1 cellular context compared by ENCODE assay signal in genomic region chr19:48321622-48322591, GRCh38.
A peak's percentile ranks its signal among the peaks of the same experiment; 100 is the strongest.
TF ChIP-seq lines count a peak whose summit lies in the region.

No MANE protein-coding gene starts in this region.

TF ChIP-seq in WTC11, 78 proteins besides CTCF, POLR2A, EP300 and RAD21 (continued from another document):
- peak; percentile 66; the same call in 1 of the 2 replicates for TF ChIP-seq FOXP4 (CRISPR knock-in tag; IDR thresholded peaks at IDR 0.05)
- TF ChIP-seq, protein P1, sequence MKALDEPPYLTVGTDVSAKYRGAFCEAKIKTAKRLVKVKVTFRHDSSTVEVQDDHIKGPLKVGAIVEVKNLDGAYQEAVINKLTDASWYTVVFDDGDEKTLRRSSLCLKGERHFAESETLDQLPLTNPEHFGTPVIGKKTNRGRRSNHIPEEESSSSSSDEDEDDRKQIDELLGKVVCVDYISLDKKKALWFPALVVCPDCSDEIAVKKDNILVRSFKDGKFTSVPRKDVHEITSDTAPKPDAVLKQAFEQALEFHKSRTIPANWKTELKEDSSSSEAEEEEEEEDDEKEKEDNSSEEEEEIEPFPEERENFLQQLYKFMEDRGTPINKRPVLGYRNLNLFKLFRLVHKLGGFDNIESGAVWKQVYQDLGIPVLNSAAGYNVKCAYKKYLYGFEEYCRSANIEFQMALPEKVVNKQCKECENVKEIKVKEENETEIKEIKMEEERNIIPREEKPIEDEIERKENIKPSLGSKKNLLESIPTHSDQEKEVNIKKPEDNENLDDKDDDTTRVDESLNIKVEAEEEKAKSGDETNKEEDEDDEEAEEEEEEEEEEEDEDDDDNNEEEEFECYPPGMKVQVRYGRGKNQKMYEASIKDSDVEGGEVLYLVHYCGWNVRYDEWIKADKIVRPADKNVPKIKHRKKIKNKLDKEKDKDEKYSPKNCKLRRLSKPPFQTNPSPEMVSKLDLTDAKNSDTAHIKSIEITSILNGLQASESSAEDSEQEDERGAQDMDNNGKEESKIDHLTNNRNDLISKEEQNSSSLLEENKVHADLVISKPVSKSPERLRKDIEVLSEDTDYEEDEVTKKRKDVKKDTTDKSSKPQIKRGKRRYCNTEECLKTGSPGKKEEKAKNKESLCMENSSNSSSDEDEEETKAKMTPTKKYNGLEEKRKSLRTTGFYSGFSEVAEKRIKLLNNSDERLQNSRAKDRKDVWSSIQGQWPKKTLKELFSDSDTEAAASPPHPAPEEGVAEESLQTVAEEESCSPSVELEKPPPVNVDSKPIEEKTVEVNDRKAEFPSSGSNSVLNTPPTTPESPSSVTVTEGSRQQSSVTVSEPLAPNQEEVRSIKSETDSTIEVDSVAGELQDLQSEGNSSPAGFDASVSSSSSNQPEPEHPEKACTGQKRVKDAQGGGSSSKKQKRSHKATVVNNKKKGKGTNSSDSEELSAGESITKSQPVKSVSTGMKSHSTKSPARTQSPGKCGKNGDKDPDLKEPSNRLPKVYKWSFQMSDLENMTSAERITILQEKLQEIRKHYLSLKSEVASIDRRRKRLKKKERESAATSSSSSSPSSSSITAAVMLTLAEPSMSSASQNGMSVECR (CRISPR knock-in tag; IDR thresholded peaks at IDR 0.05; ENCODE audit: borderline replicate concordance): peak; percentile 62
- peak; percentile 13; the same call in 1 of the 2 replicates for TF ChIP-seq ESRRA (CRISPR knock-in tag; IDR thresholded peaks at IDR 0.05; ENCODE audit: borderline replicate concordance)
- TF ChIP-seq EMX1 (CRISPR knock-in tag; IDR thresholded peaks at IDR 0.05): no peak
- no peak for TF ChIP-seq ZNF121 (CRISPR knock-in tag; IDR thresholded peaks at IDR 0.05)
- TF ChIP-seq GRHL2 (CRISPR knock-in tag; IDR thresholded peaks at IDR 0.05; ENCODE audit: insufficient replicate concordance, severe bottlenecking): no peak
- no peak for TF ChIP-seq RORB (CRISPR knock-in tag; IDR thresholded peaks at IDR 0.05)
- TF ChIP-seq, protein P2, sequence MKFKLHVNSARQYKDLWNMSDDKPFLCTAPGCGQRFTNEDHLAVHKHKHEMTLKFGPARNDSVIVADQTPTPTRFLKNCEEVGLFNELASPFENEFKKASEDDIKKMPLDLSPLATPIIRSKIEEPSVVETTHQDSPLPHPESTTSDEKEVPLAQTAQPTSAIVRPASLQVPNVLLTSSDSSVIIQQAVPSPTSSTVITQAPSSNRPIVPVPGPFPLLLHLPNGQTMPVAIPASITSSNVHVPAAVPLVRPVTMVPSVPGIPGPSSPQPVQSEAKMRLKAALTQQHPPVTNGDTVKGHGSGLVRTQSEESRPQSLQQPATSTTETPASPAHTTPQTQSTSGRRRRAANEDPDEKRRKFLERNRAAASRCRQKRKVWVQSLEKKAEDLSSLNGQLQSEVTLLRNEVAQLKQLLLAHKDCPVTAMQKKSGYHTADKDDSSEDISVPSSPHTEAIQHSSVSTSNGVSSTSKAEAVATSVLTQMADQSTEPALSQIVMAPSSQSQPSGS (CRISPR knock-in tag; IDR thresholded peaks at IDR 0.05; ENCODE audit: borderline replicate concordance, low read depth): no peak
- TF ChIP-seq ZNF671 (CRISPR knock-in tag; IDR thresholded peaks at IDR 0.05): no peak
- TF ChIP-seq, protein P3, sequence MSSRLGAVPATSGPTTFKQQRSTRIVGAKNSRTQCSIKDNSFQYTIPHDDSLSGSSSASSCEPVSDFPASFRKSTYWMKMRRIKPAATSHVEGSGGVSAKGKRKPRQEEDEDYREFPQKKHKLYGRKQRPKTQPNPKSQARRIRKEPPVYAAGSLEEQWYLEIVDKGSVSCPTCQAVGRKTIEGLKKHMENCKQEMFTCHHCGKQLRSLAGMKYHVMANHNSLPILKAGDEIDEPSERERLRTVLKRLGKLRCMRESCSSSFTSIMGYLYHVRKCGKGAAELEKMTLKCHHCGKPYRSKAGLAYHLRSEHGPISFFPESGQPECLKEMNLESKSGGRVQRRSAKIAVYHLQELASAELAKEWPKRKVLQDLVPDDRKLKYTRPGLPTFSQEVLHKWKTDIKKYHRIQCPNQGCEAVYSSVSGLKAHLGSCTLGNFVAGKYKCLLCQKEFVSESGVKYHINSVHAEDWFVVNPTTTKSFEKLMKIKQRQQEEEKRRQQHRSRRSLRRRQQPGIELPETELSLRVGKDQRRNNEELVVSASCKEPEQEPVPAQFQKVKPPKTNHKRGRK (CRISPR knock-in tag; IDR thresholded peaks at IDR 0.05; ENCODE audit: borderline replicate concordance): no peak
- no peak for TF ChIP-seq ZNF219 (CRISPR knock-in tag; IDR thresholded peaks at IDR 0.05; ENCODE audit: borderline replicate concordance)
- TF ChIP-seq ZNF232 (CRISPR knock-in tag; IDR thresholded peaks at IDR 0.05): peak; percentile 6; the same call in 1 of the 2 replicates
- no peak for TF ChIP-seq ELF4 (CRISPR knock-in tag; IDR thresholded peaks at IDR 0.05; ENCODE audit: low read depth)
- TF ChIP-seq USF1 (CRISPR knock-in tag; IDR thresholded peaks at IDR 0.05): peak; percentile 90
- TF ChIP-seq, protein P4, sequence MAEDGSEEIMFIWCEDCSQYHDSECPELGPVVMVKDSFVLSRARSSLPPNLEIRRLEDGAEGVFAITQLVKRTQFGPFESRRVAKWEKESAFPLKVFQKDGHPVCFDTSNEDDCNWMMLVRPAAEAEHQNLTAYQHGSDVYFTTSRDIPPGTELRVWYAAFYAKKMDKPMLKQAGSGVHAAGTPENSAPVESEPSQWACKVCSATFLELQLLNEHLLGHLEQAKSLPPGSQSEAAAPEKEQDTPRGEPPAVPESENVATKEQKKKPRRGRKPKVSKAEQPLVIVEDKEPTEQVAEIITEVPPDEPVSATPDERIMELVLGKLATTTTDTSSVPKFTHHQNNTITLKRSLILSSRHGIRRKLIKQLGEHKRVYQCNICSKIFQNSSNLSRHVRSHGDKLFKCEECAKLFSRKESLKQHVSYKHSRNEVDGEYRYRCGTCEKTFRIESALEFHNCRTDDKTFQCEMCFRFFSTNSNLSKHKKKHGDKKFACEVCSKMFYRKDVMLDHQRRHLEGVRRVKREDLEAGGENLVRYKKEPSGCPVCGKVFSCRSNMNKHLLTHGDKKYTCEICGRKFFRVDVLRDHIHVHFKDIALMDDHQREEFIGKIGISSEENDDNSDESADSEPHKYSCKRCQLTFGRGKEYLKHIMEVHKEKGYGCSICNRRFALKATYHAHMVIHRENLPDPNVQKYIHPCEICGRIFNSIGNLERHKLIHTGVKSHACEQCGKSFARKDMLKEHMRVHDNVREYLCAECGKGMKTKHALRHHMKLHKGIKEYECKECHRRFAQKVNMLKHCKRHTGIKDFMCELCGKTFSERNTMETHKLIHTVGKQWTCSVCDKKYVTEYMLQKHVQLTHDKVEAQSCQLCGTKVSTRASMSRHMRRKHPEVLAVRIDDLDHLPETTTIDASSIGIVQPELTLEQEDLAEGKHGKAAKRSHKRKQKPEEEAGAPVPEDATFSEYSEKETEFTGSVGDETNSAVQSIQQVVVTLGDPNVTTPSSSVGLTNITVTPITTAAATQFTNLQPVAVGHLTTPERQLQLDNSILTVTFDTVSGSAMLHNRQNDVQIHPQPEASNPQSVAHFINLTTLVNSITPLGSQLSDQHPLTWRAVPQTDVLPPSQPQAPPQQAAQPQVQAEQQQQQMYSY (CRISPR knock-in tag; IDR thresholded peaks at IDR 0.05): no peak
- TF ChIP-seq, protein P5, sequence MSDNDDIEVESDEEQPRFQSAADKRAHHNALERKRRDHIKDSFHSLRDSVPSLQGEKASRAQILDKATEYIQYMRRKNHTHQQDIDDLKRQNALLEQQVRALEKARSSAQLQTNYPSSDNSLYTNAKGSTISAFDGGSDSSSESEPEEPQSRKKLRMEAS (CRISPR knock-in tag; IDR thresholded peaks at IDR 0.05): peak; percentile 86
- TF ChIP-seq NR1H2 (CRISPR knock-in tag; IDR thresholded peaks at IDR 0.05): no peak
- TF ChIP-seq KAT7 (CRISPR knock-in tag; IDR thresholded peaks at IDR 0.05; ENCODE audit: borderline replicate concordance): no peak
- TF ChIP-seq TEAD1 (CRISPR knock-in tag; IDR thresholded peaks at IDR 0.05): peak; percentile 10; the same call in 1 of the 2 replicates
- TF ChIP-seq NR3C1 (CRISPR knock-in tag; conservative IDR thresholded peaks at IDR 0.05; ENCODE audit: low read depth): no peak
- no peak for TF ChIP-seq ZNF281 (CRISPR knock-in tag; IDR thresholded peaks at IDR 0.05)
- peak; percentile 82; the same call in 1 of the 2 replicates for TF ChIP-seq FOXP1 (CRISPR knock-in tag; IDR thresholded peaks at IDR 0.05; ENCODE audit: borderline replicate concordance)
